Comparison of ENCODE assay signal across 11 cellular contexts in genomic region chr11:96254854-96255253, GRCh38.
DNase-seq lines count a peak whose midpoint lies in the region; ATAC-seq and TF ChIP-seq lines count a peak whose summit lies in the region.
"Had no signal": no experiment of that assay in that cellular context is flagged by ENCODE, and none has a peak within 500 bp of the region (broad histone marks: within the 10 kb centered on the region; RNA-seq: fewer than 3 reads in every experiment).

No MANE protein-coding gene starts in this region.

- 54 to 70% (median 60%) methylated on average over 8 of the region's 8 CpGs for WGBS in spleen, 5 donors

- peaks cover 4% of the 10 kb centered on the region for H3K9me3 Mint-ChIP-seq in activated CD4-positive, alpha-beta T cell treated with anti-CD3 and anti-CD28 coated beads, Interleukin-2, amount 10 ng/mL, durations not matched to agents 7 days and 5 days
- no peaks in the 10 kb centered on the region for H3K9me3 Mint-ChIP-seq in T-helper 2 cell treated with Interferon-gamma antibody and Interleukin-4, amounts not matched to agents 5 μg/mL and 100 μg/mL, for 36 hours
- H3K9me3 Mint-ChIP-seq in progenitor cell of endocrine pancreas (ENCODE audit: low read depth) = peaks cover 3% of the 10 kb centered on the region

- H3K9me3 ChIP-seq in spleen = no peaks in the 10 kb centered on the region
- H3K9me3 ChIP-seq: MG63 had no signal

- H3K4me1 Mint-ChIP-seq in activated CD4-positive, alpha-beta T cell treated with anti-CD3 and anti-CD28 coated beads, Interleukin-2, amount 10 ng/mL, durations not matched to agents 7 days and 5 days = peaks cover 90% of the 10 kb centered on the region
- H3K4me1 Mint-ChIP-seq in T-helper 2 cell treated with Interferon-gamma antibody and Interleukin-4, amounts not matched to agents 5 μg/mL and 100 μg/mL, for 36 hours (ENCODE audit: low read depth) = peaks cover 69% of the 10 kb centered on the region
- H3K4me1 Mint-ChIP-seq in progenitor cell of endocrine pancreas (ENCODE audit: low read depth) = peaks cover 37% of the 10 kb centered on the region

- no peaks in the 10 kb centered on the region for H3K27me3 ChIP-seq in spleen (replicated peaks in 1 of 7)
- H3K27me3 ChIP-seq: dorsolateral prefrontal cortex, MG63 had no signal

- H3K4me3 ChIP-seq in spleen = peak overlapping the region in 1 of 8 donors; percentile 34
- H3K4me3 ChIP-seq: MG63 had no signal

- peak; percentile 62 for ATAC-seq in esophagus mucosa
- no peak for ATAC-seq in HG02973 (IDR thresholded peaks at IDR 0.05; ENCODE audit: unreplicated experiment)
- no peak for ATAC-seq in HG02885 (IDR thresholded peaks at IDR 0.05; ENCODE audit: poor library complexity, unreplicated experiment)

- peak overlapping the region; percentile 96 for H3K27ac Mint-ChIP-seq in activated CD4-positive, alpha-beta T cell treated with anti-CD3 and anti-CD28 coated beads, Interleukin-2, amount 10 ng/mL, durations not matched to agents 7 days and 5 days
- H3K27ac Mint-ChIP-seq in T-helper 2 cell treated with Interferon-gamma antibody and Interleukin-4, amounts not matched to agents 5 μg/mL and 100 μg/mL, for 36 hours = peak overlapping the region; percentile 79
- no peak overlapping the region for H3K27ac Mint-ChIP-seq in progenitor cell of endocrine pancreas

- H3K27me3 Mint-ChIP-seq in activated CD4-positive, alpha-beta T cell treated with anti-CD3 and anti-CD28 coated beads, Interleukin-2, amount 10 ng/mL, durations not matched to agents 7 days and 5 days = no peaks in the 10 kb centered on the region
- no peaks in the 10 kb centered on the region for H3K27me3 Mint-ChIP-seq in T-helper 2 cell treated with Interferon-gamma antibody and Interleukin-4, amounts not matched to agents 5 μg/mL and 100 μg/mL, for 36 hours (ENCODE audit: low read depth)
- H3K27me3 Mint-ChIP-seq in progenitor cell of endocrine pancreas = no peaks in the 10 kb centered on the region

- peaks cover 62% of the 10 kb centered on the region for H3K36me3 Mint-ChIP-seq in activated CD4-positive, alpha-beta T cell treated with anti-CD3 and anti-CD28 coated beads, Interleukin-2, amount 10 ng/mL, durations not matched to agents 7 days and 5 days (ENCODE audit: low read depth)
- peaks cover 7% of the 10 kb centered on the region for H3K36me3 Mint-ChIP-seq in T-helper 2 cell treated with Interferon-gamma antibody and Interleukin-4, amounts not matched to agents 5 μg/mL and 100 μg/mL, for 36 hours (ENCODE audit: low read depth)
- peaks cover 4% of the 10 kb centered on the region for H3K36me3 Mint-ChIP-seq in progenitor cell of endocrine pancreas (ENCODE audit: insufficient read depth)

- peak overlapping the region; percentile 44 for H3K4me3 Mint-ChIP-seq in activated CD4-positive, alpha-beta T cell treated with anti-CD3 and anti-CD28 coated beads, Interleukin-2, amount 10 ng/mL, durations not matched to agents 7 days and 5 days
- peak overlapping the region; percentile 52 for H3K4me3 Mint-ChIP-seq in T-helper 2 cell treated with Interferon-gamma antibody and Interleukin-4, amounts not matched to agents 5 μg/mL and 100 μg/mL, for 36 hours
- H3K4me3 Mint-ChIP-seq in progenitor cell of endocrine pancreas (ENCODE audit: low read depth) = no peak overlapping the region

- TF ChIP-seq CTCF in spleen (IDR thresholded peaks at IDR 0.05 in 8 of 11, conservative IDR thresholded peaks at IDR 0.05 in 3 of 11) (no peak), progenitor cell of endocrine pancreas (IDR thresholded peaks at IDR 0.05; ENCODE audit: unreplicated experiment) (no peak)

- CTCF ChIA-PET in activated CD4-positive, alpha-beta T cell treated with anti-CD3 and anti-CD28 coated beads, Interleukin-2, amount 10 ng/mL, durations not matched to agents 7 days and 5 days (lab: Charles Lee) = interaction anchor here (0.7 to 1.6 kb wide), 5 partner anchors 8 to 54 kb away, joined by 3 to 4 read pairs (median 3); no protein-coding TSS in a partner anchor

- TF ChIP-seq POLR2A in spleen (IDR thresholded peaks at IDR 0.05) = no peak

- H3K4me1 ChIP-seq in spleen = peaks cover 58 to 82% (median 75%) of the 10 kb centered on the region in 6 donors

- POLR2A ChIA-PET in activated CD4-positive, alpha-beta T cell treated with anti-CD3 and anti-CD28 coated beads, Interleukin-2, amount 10 ng/mL, durations not matched to agents 7 days and 5 days (lab: Charles Lee) = interaction anchor here (0.6 kb wide), 1 partner anchor 99 kb away, joined by 3 read pairs; no protein-coding TSS in a partner anchor

- intact Hi-C loops in spleen (cut with DNase I; ENCODE audit: low total_unique reads) = no loop called here

- peak; percentile 9 for DNase-seq in activated CD4-positive, alpha-beta T cell treated with anti-CD3 and anti-CD28 coated beads, Interleukin-2, amount 10 ng/mL, durations not matched to agents 7 days and 5 days
- no peak for DNase-seq in activated CD4-positive, alpha-beta T cell treated with anti-CD3 and anti-CD28 coated beads, Interleukin-2, amount 50 U/mL, for 4 hours
- DNase-seq in T-helper 2 cell treated with Interferon-gamma antibody and Interleukin-4, amounts not matched to agents 5 μg/mL and 100 μg/mL, for 36 hours (ENCODE audit: low spot score) = no peak
- peak; percentile 72 for DNase-seq in spleen
- DNase-seq in progenitor cell of endocrine pancreas (ENCODE audit: low spot score, unreplicated experiment) = no peak
- DNase-seq: dorsolateral prefrontal cortex, MG63 had no signal

- H3K36me3 ChIP-seq in spleen = no peaks in the 10 kb centered on the region
- H3K36me3 ChIP-seq: MG63 had no signal

- peak overlapping the region; percentile 64 to 95 (median 88) for H3K27ac ChIP-seq in spleen
- H3K27ac ChIP-seq: VCaP had no signal

Comparison
In these comparisons a context has a peak if more than half of its experiments do, and no peak if none do; other contexts are left out.
1. DNase-seq: peak in activated CD4-positive, alpha-beta T cell treated with anti-CD3 and anti-CD28 coated beads, Interleukin-2, amount 10 ng/mL, durations not matched to agents 7 days and 5 days (single experiment) and spleen (single experiment); none in activated CD4-positive, alpha-beta T cell treated with anti-CD3 and anti-CD28 coated beads, Interleukin-2, amount 50 U/mL, for 4 hours (0 of 2), T-helper 2 cell treated with Interferon-gamma antibody and Interleukin-4, amounts not matched to agents 5 μg/mL and 100 μg/mL, for 36 hours (single experiment) and progenitor cell of endocrine pancreas (single experiment).